Comparison of ENCODE assay signal across 1 cellular context in the genomic region with DNA sequence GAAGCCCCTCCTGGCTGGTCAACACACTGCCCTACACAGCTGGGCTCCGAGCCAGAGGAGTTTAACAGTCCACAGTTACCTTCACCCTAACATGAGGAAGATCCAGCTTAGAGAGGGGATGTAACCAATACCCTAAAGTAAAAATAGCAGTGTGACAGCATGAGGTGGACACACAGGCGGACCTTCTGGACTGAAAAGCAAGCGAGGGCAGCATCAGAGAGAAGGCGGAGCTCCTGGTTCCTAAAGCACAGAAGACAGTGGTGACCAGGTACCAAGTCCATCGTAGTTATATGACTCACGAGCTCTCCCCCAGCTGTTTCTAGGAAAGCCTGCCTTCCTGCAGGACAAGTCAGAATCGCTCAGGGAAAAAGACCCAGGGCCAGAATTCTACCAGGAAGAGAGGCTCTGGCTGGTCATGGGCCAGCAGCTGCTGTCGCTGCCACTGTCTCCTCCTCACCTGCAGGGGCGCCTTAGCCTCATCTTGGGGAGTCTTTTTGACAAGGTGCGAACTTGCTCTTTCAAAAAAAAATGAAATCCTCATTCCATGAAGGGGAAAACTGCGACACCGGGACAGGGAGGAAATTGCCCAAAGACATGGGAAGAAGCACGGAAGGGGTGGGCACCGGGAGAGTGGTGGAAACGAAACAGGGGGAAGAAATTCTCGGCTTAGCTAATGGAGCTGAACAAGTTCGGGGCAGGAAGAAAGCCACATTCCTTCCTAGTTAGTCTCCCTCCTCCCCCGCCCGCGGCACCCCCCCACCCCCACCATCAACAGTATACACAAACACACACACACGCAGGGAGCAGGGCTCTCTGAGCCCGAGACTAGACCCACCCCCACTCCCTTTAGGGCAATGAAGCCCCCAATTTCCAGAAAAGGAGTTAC.
TF ChIP-seq lines count a peak whose summit lies in the region.

No MANE protein-coding gene starts in this region.

TF ChIP-seq in K562, 482 proteins besides CTCF, POLR2A, EP300 and RAD21 (continued from another document and continues in another):
- TF ChIP-seq, protein P1, sequence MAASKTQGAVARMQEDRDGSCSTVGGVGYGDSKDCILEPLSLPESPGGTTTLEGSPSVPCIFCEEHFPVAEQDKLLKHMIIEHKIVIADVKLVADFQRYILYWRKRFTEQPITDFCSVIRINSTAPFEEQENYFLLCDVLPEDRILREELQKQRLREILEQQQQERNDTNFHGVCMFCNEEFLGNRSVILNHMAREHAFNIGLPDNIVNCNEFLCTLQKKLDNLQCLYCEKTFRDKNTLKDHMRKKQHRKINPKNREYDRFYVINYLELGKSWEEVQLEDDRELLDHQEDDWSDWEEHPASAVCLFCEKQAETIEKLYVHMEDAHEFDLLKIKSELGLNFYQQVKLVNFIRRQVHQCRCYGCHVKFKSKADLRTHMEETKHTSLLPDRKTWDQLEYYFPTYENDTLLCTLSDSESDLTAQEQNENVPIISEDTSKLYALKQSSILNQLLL (CRISPR knock-in tag; IDR thresholded peaks at IDR 0.05; ENCODE audit: borderline replicate concordance): no peak
- no peak for TF ChIP-seq XRCC3 (IDR thresholded peaks at IDR 0.05)
- TF ChIP-seq, protein P2, sequence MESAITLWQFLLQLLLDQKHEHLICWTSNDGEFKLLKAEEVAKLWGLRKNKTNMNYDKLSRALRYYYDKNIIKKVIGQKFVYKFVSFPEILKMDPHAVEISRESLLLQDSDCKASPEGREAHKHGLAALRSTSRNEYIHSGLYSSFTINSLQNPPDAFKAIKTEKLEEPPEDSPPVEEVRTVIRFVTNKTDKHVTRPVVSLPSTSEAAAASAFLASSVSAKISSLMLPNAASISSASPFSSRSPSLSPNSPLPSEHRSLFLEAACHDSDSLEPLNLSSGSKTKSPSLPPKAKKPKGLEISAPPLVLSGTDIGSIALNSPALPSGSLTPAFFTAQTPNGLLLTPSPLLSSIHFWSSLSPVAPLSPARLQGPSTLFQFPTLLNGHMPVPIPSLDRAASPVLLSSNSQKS (CRISPR knock-in tag; IDR thresholded peaks at IDR 0.05): no peak
- no peak for TF ChIP-seq EZH2 (IDR thresholded peaks at IDR 0.05; ENCODE audit: borderline replicate concordance, low read depth, low read length)
- TF ChIP-seq HNRNPH1 (optimal IDR thresholded peaks at IDR 0.05; ENCODE audit: low read depth, low read length): no peak
- TF ChIP-seq, protein P3, sequence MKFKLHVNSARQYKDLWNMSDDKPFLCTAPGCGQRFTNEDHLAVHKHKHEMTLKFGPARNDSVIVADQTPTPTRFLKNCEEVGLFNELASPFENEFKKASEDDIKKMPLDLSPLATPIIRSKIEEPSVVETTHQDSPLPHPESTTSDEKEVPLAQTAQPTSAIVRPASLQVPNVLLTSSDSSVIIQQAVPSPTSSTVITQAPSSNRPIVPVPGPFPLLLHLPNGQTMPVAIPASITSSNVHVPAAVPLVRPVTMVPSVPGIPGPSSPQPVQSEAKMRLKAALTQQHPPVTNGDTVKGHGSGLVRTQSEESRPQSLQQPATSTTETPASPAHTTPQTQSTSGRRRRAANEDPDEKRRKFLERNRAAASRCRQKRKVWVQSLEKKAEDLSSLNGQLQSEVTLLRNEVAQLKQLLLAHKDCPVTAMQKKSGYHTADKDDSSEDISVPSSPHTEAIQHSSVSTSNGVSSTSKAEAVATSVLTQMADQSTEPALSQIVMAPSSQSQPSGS (CRISPR knock-in tag; IDR thresholded peaks at IDR 0.05): no peak
- TF ChIP-seq, protein P4, sequence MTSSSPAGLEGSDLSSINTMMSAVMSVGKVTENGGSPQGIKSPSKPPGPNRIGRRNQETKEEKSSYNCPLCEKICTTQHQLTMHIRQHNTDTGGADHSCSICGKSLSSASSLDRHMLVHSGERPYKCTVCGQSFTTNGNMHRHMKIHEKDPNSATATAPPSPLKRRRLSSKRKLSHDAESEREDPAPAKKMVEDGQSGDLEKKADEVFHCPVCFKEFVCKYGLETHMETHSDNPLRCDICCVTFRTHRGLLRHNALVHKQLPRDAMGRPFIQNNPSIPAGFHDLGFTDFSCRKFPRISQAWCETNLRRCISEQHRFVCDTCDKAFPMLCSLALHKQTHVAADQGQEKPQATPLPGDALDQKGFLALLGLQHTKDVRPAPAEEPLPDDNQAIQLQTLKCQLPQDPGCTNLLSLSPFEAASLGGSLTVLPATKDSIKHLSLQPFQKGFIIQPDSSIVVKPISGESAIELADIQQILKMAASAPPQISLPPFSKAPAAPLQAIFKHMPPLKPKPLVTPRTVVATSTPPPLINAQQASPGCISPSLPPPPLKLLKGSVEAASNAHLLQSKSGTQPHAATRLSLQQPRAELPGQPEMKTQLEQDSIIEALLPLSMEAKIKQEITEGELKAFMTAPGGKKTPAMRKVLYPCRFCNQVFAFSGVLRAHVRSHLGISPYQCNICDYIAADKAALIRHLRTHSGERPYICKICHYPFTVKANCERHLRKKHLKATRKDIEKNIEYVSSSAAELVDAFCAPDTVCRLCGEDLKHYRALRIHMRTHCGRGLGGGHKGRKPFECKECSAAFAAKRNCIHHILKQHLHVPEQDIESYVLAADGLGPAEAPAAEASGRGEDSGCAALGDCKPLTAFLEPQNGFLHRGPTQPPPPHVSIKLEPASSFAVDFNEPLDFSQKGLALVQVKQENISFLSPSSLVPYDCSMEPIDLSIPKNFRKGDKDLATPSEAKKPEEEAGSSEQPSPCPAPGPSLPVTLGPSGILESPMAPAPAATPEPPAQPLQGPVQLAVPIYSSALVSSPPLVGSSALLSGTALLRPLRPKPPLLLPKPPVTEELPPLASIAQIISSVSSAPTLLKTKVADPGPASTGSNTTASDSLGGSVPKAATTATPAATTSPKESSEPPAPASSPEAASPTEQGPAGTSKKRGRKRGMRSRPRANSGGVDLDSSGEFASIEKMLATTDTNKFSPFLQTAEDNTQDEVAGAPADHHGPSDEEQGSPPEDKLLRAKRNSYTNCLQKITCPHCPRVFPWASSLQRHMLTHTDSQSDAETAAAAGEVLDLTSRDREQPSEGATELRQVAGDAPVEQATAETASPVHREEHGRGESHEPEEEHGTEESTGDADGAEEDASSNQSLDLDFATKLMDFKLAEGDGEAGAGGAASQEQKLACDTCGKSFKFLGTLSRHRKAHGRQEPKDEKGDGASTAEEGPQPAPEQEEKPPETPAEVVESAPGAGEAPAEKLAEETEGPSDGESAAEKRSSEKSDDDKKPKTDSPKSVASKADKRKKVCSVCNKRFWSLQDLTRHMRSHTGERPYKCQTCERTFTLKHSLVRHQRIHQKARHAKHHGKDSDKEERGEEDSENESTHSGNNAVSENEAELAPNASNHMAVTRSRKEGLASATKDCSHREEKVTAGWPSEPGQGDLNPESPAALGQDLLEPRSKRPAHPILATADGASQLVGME (CRISPR knock-in tag; IDR thresholded peaks at IDR 0.05): no peak
- no peak for TF ChIP-seq ZNF431 (CRISPR knock-in tag; IDR thresholded peaks at IDR 0.05)
- no peak for TF ChIP-seq RB1 (IDR thresholded peaks at IDR 0.05; ENCODE audit: low read depth)
- no peak for TF ChIP-seq ZBTB8A (IDR thresholded peaks at IDR 0.05; ENCODE audit: partially characterized antibody)
- TF ChIP-seq, protein P5, sequence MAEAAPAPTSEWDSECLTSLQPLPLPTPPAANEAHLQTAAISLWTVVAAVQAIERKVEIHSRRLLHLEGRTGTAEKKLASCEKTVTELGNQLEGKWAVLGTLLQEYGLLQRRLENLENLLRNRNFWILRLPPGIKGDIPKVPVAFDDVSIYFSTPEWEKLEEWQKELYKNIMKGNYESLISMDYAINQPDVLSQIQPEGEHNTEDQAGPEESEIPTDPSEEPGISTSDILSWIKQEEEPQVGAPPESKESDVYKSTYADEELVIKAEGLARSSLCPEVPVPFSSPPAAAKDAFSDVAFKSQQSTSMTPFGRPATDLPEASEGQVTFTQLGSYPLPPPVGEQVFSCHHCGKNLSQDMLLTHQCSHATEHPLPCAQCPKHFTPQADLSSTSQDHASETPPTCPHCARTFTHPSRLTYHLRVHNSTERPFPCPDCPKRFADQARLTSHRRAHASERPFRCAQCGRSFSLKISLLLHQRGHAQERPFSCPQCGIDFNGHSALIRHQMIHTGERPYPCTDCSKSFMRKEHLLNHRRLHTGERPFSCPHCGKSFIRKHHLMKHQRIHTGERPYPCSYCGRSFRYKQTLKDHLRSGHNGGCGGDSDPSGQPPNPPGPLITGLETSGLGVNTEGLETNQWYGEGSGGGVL (CRISPR knock-in tag; IDR thresholded peaks at IDR 0.05): no peak
- no peak for TF ChIP-seq NR2C1 (IDR thresholded peaks at IDR 0.05)
- TF ChIP-seq NR2C1 (tag; IDR thresholded peaks at IDR 0.05): no peak
- no peak for TF ChIP-seq TSC22D4 (tag; IDR thresholded peaks at IDR 0.05)
- no peak for TF ChIP-seq ZNF764 (CRISPR knock-in tag; IDR thresholded peaks at IDR 0.05; ENCODE audit: low read depth)
- no peak for TF ChIP-seq ZC3H11A (IDR thresholded peaks at IDR 0.05; ENCODE audit: low read depth, low read length)
- no peak for TF ChIP-seq NR2F6 (CRISPR knock-in tag; IDR thresholded peaks at IDR 0.05)
- TF ChIP-seq GTF2A2 (tag; IDR thresholded peaks at IDR 0.05): no peak
- TF ChIP-seq, protein P6, sequence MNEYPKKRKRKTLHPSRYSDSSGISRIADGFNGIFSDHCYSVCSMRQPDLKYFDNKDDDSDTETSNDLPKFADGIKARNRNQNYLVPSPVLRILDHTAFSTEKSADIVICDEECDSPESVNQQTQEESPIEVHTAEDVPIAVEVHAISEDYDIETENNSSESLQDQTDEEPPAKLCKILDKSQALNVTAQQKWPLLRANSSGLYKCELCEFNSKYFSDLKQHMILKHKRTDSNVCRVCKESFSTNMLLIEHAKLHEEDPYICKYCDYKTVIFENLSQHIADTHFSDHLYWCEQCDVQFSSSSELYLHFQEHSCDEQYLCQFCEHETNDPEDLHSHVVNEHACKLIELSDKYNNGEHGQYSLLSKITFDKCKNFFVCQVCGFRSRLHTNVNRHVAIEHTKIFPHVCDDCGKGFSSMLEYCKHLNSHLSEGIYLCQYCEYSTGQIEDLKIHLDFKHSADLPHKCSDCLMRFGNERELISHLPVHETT (CRISPR knock-in tag; conservative IDR thresholded peaks at IDR 0.05 in 1 of 2, IDR thresholded peaks at IDR 0.05 in 1 of 2): no peak
- TF ChIP-seq ZNF165 (CRISPR knock-in tag; IDR thresholded peaks at IDR 0.05; ENCODE audit: borderline replicate concordance): no peak
- TF ChIP-seq, protein P7, sequence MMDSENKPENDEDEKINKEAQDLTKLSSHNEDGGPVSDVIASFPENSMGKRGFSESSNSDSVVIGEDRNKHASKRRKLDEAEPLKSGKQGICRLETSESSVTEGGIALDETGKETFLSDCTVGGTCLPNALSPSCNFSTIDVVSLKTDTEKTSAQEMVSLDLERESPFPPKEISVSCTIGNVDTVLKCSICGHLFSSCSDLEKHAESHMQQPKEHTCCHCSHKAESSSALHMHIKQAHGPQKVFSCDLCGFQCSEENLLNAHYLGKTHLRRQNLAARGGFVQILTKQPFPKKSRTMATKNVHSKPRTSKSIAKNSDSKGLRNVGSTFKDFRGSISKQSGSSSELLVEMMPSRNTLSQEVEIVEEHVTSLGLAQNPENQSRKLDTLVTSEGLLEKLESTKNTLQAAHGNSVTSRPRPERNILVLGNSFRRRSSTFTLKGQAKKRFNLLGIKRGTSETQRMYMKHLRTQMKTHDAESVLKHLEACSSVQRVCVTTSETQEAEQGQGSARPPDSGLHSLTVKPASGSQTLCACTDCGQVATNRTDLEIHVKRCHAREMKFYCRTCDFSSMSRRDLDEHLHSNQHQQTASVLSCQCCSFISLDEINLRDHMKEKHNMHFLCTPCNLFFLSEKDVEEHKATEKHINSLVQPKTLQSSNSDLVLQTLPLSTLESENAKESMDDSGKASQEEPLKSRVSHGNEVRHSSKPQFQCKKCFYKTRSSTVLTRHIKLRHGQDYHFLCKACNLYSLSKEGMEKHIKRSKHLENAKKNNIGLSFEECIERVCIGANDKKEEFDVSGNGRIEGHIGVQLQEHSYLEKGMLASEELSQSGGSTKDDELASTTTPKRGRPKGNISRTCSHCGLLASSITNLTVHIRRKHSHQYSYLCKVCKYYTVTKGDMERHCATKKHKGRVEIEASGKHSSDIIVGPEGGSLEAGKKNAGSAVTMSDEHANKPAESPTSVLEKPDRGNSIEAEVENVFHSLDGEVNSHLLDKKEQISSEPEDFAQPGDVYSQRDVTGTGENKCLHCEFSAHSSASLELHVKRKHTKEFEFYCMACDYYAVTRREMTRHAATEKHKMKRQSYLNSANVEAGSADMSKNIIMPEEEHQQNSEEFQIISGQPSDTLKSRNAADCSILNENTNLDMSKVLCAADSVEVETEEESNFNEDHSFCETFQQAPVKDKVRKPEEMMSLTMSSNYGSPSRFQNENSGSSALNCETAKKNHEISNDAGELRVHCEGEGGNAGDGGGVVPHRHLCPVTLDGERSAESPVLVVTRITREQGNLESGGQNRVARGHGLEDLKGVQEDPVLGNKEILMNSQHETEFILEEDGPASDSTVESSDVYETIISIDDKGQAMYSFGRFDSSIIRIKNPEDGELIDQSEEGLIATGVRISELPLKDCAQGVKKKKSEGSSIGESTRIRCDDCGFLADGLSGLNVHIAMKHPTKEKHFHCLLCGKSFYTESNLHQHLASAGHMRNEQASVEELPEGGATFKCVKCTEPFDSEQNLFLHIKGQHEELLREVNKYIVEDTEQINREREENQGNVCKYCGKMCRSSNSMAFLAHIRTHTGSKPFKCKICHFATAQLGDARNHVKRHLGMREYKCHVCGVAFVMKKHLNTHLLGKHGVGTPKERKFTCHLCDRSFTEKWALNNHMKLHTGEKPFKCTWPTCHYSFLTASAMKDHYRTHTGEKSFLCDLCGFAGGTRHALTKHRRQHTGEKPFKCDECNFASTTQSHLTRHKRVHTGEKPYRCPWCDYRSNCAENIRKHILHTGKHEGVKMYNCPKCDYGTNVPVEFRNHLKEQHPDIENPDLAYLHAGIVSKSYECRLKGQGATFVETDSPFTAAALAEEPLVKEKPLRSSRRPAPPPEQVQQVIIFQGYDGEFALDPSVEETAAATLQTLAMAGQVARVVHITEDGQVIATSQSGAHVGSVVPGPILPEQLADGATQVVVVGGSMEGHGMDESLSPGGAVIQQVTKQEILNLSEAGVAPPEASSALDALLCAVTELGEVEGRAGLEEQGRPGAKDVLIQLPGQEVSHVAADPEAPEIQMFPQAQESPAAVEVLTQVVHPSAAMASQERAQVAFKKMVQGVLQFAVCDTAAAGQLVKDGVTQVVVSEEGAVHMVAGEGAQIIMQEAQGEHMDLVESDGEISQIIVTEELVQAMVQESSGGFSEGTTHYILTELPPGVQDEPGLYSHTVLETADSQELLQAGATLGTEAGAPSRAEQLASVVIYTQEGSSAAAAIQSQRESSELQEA (IDR thresholded peaks at IDR 0.05; ENCODE audit: low read depth): no peak
- no peak for TF ChIP-seq ZNF124 (CRISPR knock-in tag; IDR thresholded peaks at IDR 0.05)
- TF ChIP-seq PRMT5 (CRISPR knock-in tag; IDR thresholded peaks at IDR 0.05): no peak
- TF ChIP-seq ZNF384 (IDR thresholded peaks at IDR 0.05; ENCODE audit: low read depth, low read length): peak; percentile 60; the same call in 1 of the 2 replicates
